1 cellular context compared by ENCODE assay signal in the genomic region with DNA sequence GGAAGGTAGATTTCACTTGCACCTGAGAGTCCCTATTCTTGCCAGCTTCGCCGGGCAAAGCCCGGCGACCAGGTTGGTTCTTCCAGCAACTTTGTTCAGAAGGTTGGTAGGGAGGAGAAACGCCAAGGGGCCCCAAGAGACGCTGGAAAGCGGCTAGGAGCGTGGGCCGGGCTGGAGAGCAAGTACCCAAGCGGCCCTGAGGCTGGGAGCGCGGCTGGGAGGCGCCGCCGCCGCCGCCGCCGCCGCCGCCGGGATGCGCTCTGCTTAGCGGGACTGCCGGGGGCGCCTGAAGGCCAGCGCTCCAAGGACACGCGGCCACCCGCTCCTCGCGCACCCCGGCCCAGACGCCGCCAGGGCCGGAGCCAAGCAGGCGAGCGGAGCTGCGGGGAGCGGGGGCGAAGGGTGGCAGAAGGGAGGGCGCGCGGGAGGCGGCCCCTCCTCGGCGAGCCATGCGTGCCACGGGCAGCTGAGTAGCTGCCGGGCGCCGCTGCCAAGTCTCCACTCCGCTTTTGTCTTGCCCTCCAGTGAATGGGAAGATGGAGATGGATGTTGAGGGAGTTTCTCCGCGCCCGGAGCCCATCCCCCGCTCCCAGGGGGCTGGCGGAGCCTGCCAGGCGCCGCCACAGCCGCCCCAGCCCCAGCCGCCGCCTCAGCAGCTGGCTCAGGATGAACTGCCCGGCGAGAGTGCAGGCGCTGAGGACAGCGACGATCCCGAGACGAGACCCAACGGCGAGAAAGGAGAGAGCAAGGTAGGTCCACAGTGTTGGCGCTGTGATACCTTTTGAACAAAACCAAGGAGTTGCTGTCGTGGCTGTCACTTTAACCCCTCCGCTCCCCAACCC.
TF ChIP-seq lines count a peak whose summit lies in the region.

No MANE protein-coding gene starts in this region.

TF ChIP-seq in HepG2, 621 proteins besides CTCF, POLR2A, EP300 and RAD21 (continued from another document):
- TF ChIP-seq, protein P1, sequence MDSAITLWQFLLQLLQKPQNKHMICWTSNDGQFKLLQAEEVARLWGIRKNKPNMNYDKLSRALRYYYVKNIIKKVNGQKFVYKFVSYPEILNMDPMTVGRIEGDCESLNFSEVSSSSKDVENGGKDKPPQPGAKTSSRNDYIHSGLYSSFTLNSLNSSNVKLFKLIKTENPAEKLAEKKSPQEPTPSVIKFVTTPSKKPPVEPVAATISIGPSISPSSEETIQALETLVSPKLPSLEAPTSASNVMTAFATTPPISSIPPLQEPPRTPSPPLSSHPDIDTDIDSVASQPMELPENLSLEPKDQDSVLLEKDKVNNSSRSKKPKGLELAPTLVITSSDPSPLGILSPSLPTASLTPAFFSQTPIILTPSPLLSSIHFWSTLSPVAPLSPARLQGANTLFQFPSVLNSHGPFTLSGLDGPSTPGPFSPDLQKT (CRISPR knock-in tag; IDR thresholded peaks at IDR 0.05; ENCODE audit: borderline replicate concordance): no peak
- TF ChIP-seq HDAC6 (IDR thresholded peaks at IDR 0.05; ENCODE audit: low read depth, low read length) (no peak), ATRX (CRISPR knock-in tag; IDR thresholded peaks at IDR 0.05; ENCODE audit: borderline replicate concordance) (no peak), CBX2 (IDR thresholded peaks at IDR 0.05; ENCODE audit: low read depth, low read length) (no peak), CBX2 (CRISPR knock-in tag; IDR thresholded peaks at IDR 0.05; ENCODE audit: low read depth) (no peak), ATAD3A (CRISPR knock-in tag; IDR thresholded peaks at IDR 0.05) (no peak), ASH2L (IDR thresholded peaks at IDR 0.05; ENCODE audit: insufficient read length, low read depth, low read length) (no peak)
- TF ChIP-seq, protein P2, sequence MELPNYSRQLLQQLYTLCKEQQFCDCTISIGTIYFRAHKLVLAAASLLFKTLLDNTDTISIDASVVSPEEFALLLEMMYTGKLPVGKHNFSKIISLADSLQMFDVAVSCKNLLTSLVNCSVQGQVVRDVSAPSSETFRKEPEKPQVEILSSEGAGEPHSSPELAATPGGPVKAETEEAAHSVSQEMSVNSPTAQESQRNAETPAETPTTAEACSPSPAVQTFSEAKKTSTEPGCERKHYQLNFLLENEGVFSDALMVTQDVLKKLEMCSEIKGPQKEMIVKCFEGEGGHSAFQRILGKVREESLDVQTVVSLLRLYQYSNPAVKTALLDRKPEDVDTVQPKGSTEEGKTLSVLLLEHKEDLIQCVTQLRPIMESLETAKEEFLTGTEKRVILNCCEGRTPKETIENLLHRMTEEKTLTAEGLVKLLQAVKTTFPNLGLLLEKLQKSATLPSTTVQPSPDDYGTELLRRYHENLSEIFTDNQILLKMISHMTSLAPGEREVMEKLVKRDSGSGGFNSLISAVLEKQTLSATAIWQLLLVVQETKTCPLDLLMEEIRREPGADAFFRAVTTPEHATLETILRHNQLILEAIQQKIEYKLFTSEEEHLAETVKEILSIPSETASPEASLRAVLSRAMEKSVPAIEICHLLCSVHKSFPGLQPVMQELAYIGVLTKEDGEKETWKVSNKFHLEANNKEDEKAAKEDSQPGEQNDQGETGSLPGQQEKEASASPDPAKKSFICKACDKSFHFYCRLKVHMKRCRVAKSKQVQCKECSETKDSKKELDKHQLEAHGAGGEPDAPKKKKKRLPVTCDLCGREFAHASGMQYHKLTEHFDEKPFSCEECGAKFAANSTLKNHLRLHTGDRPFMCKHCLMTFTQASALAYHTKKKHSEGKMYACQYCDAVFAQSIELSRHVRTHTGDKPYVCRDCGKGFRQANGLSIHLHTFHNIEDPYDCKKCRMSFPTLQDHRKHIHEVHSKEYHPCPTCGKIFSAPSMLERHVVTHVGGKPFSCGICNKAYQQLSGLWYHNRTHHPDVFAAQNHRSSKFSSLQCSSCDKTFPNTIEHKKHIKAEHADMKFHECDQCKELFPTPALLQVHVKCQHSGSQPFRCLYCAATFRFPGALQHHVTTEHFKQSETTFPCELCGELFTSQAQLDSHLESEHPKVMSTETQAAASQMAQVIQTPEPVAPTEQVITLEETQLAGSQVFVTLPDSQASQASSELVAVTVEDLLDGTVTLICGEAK (IDR thresholded peaks at IDR 0.05): no peak
- TF ChIP-seq, protein P2 (CRISPR knock-in tag; IDR thresholded peaks at IDR 0.05): no peak
